In the genomic region with DNA sequence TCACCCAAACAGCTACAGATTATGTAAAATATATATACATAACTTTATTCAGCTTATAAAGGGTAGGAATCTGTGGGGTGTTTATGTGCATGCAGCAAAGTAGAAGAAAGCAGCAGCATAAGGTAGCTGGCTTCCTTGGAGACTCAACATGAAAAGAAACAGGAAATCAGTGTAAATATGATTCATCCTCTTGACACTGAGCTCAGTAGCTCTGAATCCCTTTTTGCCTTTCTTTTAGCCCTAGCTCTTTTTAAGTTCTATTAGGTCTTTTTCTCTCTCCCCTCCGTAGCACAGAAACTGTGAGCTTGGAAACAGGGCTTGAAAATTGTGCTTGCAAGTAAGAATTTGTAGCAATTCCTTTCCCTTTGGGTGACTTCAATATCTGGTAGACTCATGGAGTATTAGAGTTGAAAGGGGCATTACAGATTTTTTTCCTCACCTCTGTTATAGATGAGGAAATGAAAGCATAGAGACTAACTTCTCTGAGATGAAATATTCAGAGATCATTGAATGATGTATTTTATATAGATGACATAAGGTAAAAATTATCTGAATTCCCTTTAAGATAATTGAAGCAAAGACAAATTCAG, we compare ENCODE assay signal across 2 cellular contexts.
TF ChIP-seq lines count a peak whose summit lies in the region.

No MANE protein-coding gene starts in this region.

TF ChIP-seq in SK-N-SH treated with all-trans-retinoic acid at 6 μM for 48 hours, 23 proteins besides CTCF, POLR2A, EP300 and RAD21 (continued from another document):
- TF ChIP-seq TOX (CRISPR knock-in tag; IDR thresholded peaks at IDR 0.05; ENCODE audit: borderline replicate concordance), result no peak
- TF ChIP-seq OSR1 (CRISPR knock-in tag; IDR thresholded peaks at IDR 0.05), result no peak
- TF ChIP-seq TCF4 (CRISPR knock-in tag; IDR thresholded peaks at IDR 0.05; ENCODE audit: borderline replicate concordance), result no peak
- no peak for TF ChIP-seq ESRRG (CRISPR knock-in tag; IDR thresholded peaks at IDR 0.05)
- no peak for TF ChIP-seq ZNF565 (CRISPR knock-in tag; conservative IDR thresholded peaks at IDR 0.05; ENCODE audit: low read depth)
- TF ChIP-seq PATZ1 (CRISPR knock-in tag; IDR thresholded peaks at IDR 0.05; ENCODE audit: borderline replicate concordance), result no peak
- TF ChIP-seq ZC3H10 (CRISPR knock-in tag; IDR thresholded peaks at IDR 0.05), result no peak
- TF ChIP-seq RARB (CRISPR knock-in tag; IDR thresholded peaks at IDR 0.05), result no peak
- no peak for TF ChIP-seq POU6F1 (CRISPR knock-in tag; IDR thresholded peaks at IDR 0.05; ENCODE audit: borderline replicate concordance, low read depth)
- no peak for TF ChIP-seq ZNF8 (CRISPR knock-in tag; IDR thresholded peaks at IDR 0.05)
- no peak for TF ChIP-seq ZFP30 (CRISPR knock-in tag; IDR thresholded peaks at IDR 0.05)
- no peak for TF ChIP-seq ZFP3 (CRISPR knock-in tag; IDR thresholded peaks at IDR 0.05)
- no peak for TF ChIP-seq SNAI2 (CRISPR knock-in tag; IDR thresholded peaks at IDR 0.05)
- no peak for TF ChIP-seq ZNF70 (CRISPR knock-in tag; IDR thresholded peaks at IDR 0.05)
- TF ChIP-seq, protein P1, sequence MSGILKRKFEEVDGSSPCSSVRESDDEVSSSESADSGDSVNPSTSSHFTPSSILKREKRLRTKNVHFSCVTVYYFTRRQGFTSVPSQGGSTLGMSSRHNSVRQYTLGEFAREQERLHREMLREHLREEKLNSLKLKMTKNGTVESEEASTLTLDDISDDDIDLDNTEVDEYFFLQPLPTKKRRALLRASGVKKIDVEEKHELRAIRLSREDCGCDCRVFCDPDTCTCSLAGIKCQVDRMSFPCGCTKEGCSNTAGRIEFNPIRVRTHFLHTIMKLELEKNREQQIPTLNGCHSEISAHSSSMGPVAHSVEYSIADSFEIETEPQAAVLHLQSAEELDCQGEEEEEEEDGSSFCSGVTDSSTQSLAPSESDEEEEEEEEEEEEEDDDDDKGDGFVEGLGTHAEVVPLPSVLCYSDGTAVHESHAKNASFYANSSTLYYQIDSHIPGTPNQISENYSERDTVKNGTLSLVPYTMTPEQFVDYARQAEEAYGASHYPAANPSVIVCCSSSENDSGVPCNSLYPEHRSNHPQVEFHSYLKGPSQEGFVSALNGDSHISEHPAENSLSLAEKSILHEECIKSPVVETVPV (CRISPR knock-in tag; IDR thresholded peaks at IDR 0.05), result no peak
- no peak for TF ChIP-seq BACH2 (CRISPR knock-in tag; IDR thresholded peaks at IDR 0.05; ENCODE audit: borderline replicate concordance)

TF ChIP-seq in SK-N-SH, 30 proteins besides CTCF, POLR2A, EP300 and RAD21 (continued from another document):
- TF ChIP-seq, protein P2, sequence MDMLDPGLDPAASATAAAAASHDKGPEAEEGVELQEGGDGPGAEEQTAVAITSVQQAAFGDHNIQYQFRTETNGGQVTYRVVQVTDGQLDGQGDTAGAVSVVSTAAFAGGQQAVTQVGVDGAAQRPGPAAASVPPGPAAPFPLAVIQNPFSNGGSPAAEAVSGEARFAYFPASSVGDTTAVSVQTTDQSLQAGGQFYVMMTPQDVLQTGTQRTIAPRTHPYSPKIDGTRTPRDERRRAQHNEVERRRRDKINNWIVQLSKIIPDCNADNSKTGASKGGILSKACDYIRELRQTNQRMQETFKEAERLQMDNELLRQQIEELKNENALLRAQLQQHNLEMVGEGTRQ (IDR thresholded peaks at IDR 0.05; ENCODE audit: borderline replicate concordance, low read depth, low read length), result no peak
- TF ChIP-seq SIN3A (IDR thresholded peaks at IDR 0.05; ENCODE audit: borderline replicate concordance, low read depth, low read length) (no peak), POLR2AphosphoS5 (IDR thresholded peaks at IDR 0.05; ENCODE audit: low read depth, low read length) (no peak), TAF1 (IDR thresholded peaks at IDR 0.05; ENCODE audit: borderline replicate concordance, low read depth, low read length) (no peak), RFX5 (IDR thresholded peaks at IDR 0.05; ENCODE audit: low read length) (no peak), FOSL2 (IDR thresholded peaks at IDR 0.05; ENCODE audit: borderline replicate concordance, low read depth) (no peak; the same call in 1 of the 2 replicates)
- TF ChIP-seq, protein P3, sequence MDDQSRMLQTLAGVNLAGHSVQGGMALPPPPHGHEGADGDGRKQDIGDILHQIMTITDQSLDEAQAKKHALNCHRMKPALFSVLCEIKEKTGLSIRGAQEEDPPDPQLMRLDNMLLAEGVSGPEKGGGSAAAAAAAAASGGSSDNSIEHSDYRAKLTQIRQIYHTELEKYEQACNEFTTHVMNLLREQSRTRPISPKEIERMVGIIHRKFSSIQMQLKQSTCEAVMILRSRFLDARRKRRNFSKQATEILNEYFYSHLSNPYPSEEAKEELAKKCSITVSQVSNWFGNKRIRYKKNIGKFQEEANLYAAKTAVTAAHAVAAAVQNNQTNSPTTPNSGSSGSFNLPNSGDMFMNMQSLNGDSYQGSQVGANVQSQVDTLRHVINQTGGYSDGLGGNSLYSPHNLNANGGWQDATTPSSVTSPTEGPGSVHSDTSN (IDR thresholded peaks at IDR 0.05), result no peak
- TF ChIP-seq, protein P4, sequence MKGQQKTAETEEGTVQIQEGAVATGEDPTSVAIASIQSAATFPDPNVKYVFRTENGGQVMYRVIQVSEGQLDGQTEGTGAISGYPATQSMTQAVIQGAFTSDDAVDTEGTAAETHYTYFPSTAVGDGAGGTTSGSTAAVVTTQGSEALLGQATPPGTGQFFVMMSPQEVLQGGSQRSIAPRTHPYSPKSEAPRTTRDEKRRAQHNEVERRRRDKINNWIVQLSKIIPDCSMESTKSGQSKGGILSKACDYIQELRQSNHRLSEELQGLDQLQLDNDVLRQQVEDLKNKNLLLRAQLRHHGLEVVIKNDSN (IDR thresholded peaks at IDR 0.05; ENCODE audit: borderline replicate concordance, low read depth), result no peak
